In the genomic region with DNA sequence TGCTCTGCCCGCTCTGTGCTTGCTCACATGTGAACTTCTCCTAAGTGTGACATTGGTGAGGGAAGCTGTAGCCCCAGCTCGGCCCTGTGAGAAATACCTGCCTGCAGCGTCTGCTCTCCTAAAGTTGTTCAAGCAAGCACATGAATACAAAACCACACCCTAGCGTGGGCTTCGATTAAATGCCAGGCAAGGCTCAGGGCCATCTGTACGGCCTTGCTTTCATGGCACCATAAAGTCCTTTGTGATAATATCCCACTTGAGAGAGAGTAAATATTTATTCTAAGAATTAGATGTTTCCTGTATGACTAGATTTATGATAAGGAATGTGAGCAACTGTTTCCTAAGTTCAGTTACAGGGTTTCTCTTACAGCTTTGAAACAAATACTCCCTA, we compare ENCODE assay signal across 8 cellular contexts.
DNase-seq lines count a peak whose midpoint lies in the region; ATAC-seq, FAIRE-seq and TF ChIP-seq lines count a peak whose summit lies in the region.

No MANE protein-coding gene starts in this region.

- H3K4me1 ChIP-seq in adipocyte (ENCODE audit: control insufficient read depth, insufficient read depth, low read length): peaks cover 70% of the 10 kb centered on the region
- H3K4me1 ChIP-seq in HepG2 (ENCODE audit: insufficient read depth, low read length): peaks cover 65% of the 10 kb centered on the region
- peaks cover 5 to 94% (median 78%) of the 10 kb centered on the region in 4 donors for H3K4me1 ChIP-seq in tibial nerve

- peak; percentile 77 for FAIRE-seq in HepG2 (lab: Jason Lieb, UNC)

- H3K9ac ChIP-seq in adipocyte (ENCODE audit: low read length): peak overlapping the region; percentile 80
- peak overlapping the region; percentile 42 for H3K9ac ChIP-seq in HepG2 (ENCODE audit: insufficient read depth, low read depth, low read length)

- peaks cover 26% of the 10 kb centered on the region for H3K79me2 ChIP-seq in HepG2 (ENCODE audit: insufficient read depth, low read length)

- BruUV-seq in HepG2 (replicated peaks; lab: Mats Ljungman, UMichigan): no TSS peak

- peak; percentile 78 for DNase-seq in DMS153 treated with DMSO at 0.1 percent for 48 hours (lab: John Stamatoyannopoulos, UW; ENCODE audit: unreplicated experiment)
- peak; percentile 16 for DNase-seq in NCI-H2107 (lab: John Stamatoyannopoulos, UW)
- DNase-seq in adipocyte (ENCODE audit: low read depth): peak; percentile 65
- peak; percentile 93 for DNase-seq in HepG2 (ENCODE audit: low spot score)
- DNase-seq in tibial nerve (ENCODE audit: low spot score in 2 of 2): no peak
- no peak for DNase-seq in NCI-H226

- TF ChIP-seq POLR2A in HepG2 (IDR thresholded peaks at IDR 0.05; ENCODE audit: insufficient read depth in 1 of 2, low read depth in 2 of 2, low read length in 2 of 2): no peak
- no peak for TF ChIP-seq POLR2A in tibial nerve (IDR thresholded peaks at IDR 0.05)

- peak overlapping the region; percentile 58 for H3K4me2 ChIP-seq in HepG2 (ENCODE audit: low read depth, low read length)

- H3K36me3 ChIP-seq in adipocyte (ENCODE audit: control insufficient read depth, insufficient read depth, low read length, severe bottlenecking) (peaks cover 30% of the 10 kb centered on the region), HepG2 (replicated peaks in 1 of 2; ENCODE audit: control insufficient read depth in 1 of 2, insufficient read depth in 2 of 2, low read length in 2 of 2) (peaks cover 0 to 3% of the 10 kb centered on the region in 2 experiments; a peak in 2 of 5 replicates), tibial nerve (peaks cover 0 to 5% (median 0%) of the 10 kb centered on the region in 3 donors)

- intact Hi-C loops in HepG2 (cut with micrococcal nuclease; ENCODE audit: unreplicated experiment): loop anchor here (5.0 kb wide), 1 partner anchor 55 kb away; no protein-coding TSS in a partner anchor

- H3K4me3 ChIP-seq in adipocyte (ENCODE audit: low read length) (peak overlapping the region; percentile 7), HepG2 (replicated peaks in 1 of 3; ENCODE audit: insufficient read depth in 1 of 3, low read depth in 2 of 3, low read length in 3 of 3) (peak overlapping the region in 2 of 3 experiments; percentile 29 to 32; a peak in 3 of 6 replicates), tibial nerve (no peak overlapping the region)

- in situ Hi-C loops in HepG2 (cut with HindIII; ENCODE audit: extremely low pct_ligation_motif_present, low pct_unique_long_range_greater_than_20kb): no loop called here

- TF ChIP-seq EP300 in HepG2 (IDR thresholded peaks at IDR 0.05; ENCODE audit: low read depth in 2 of 2, low read length in 2 of 2): peak in 1 of 2 experiments; percentile 76; a peak in 2 of 4 replicates
- peak; percentile 79; the same call in 1 of the 2 replicates for TF ChIP-seq EP300 in HepG2 (CRISPR knock-in tag; IDR thresholded peaks at IDR 0.05; ENCODE audit: borderline replicate concordance)
- no peak for TF ChIP-seq EP300 in tibial nerve (IDR thresholded peaks at IDR 0.05)

- CTCF ChIA-PET in HepG2 (lab: Yijun Ruan, JAX; ENCODE audit: low intra/inter-chr PET ratio, low total read pairs): no interaction called here

- H3K9me3 ChIP-seq in adipocyte (ENCODE audit: control insufficient read depth, low read length) (no peaks in the 10 kb centered on the region), HepG2 (ENCODE audit: low read length) (no peaks in the 10 kb centered on the region), tibial nerve (no peaks in the 10 kb centered on the region)

- TF ChIP-seq CTCF in HepG2 (CRISPR knock-in tag; IDR thresholded peaks at IDR 0.05) (no peak), tibial nerve (IDR thresholded peaks at IDR 0.05) (no peak)

- H3K27me3 ChIP-seq in adipocyte (replicated peaks; ENCODE audit: control insufficient read depth, insufficient read depth, low read length) (no peaks in the 10 kb centered on the region), HepG2 (ENCODE audit: control insufficient read depth in 1 of 2, insufficient read depth in 2 of 2, low read length in 2 of 2) (no peaks in the 10 kb centered on the region), tibial nerve (no peaks in the 10 kb centered on the region)

- peak overlapping the region; percentile 68 for H3K27ac ChIP-seq in HepG2 (ENCODE audit: extremely low read length, insufficient read depth, low read length)
- H3K27ac ChIP-seq in tibial nerve: peak overlapping the region; percentile 78 to 92 (median 91)

- peaks cover 12% of the 10 kb centered on the region for H4K20me1 ChIP-seq in HepG2 (ENCODE audit: insufficient read depth, low read length)

- POLR2A ChIA-PET in HepG2 (lab: Yijun Ruan, JAX): interaction anchor here (0.9 to 1.3 kb wide), 4 partner anchors 9 to 100 kb away, joined by 3 to 5 read pairs (median 4); no protein-coding TSS in a partner anchor

- H2AFZ ChIP-seq in HepG2 (ENCODE audit: low read length): no peak overlapping the region

- no peak for TF ChIP-seq RAD21 in HepG2 (CRISPR knock-in tag; IDR thresholded peaks at IDR 0.05)

- ATAC-seq in HepG2 (peak; percentile 92), HG02642 (IDR thresholded peaks at IDR 0.05; ENCODE audit: poor library complexity, unreplicated experiment) (no peak), GM18498 (IDR thresholded peaks at IDR 0.05; ENCODE audit: unreplicated experiment) (no peak)

- 13% methylated on average over 4 of the region's 6 CpGs for WGBS in HepG2 (ENCODE audit: low lambda C conversion rate)
- 30 to 34% methylated on average over 6 of the region's 6 CpGs for WGBS in tibial nerve, 2 donors

TF ChIP-seq in HepG2, 621 proteins besides CTCF, POLR2A, EP300 and RAD21 (continues in another document):
- TF ChIP-seq SP5 (CRISPR knock-in tag; IDR thresholded peaks at IDR 0.05; ENCODE audit: borderline replicate concordance, low read depth) (0 out of 2 replicates have a peak, but pooled peaks have one; percentile 19), GATAD2A (CRISPR knock-in tag; IDR thresholded peaks at IDR 0.05) (peak; percentile 83), ZNF788 (CRISPR knock-in tag; IDR thresholded peaks at IDR 0.05; ENCODE audit: borderline replicate concordance) (peak; percentile 46; the same call in 1 of the 2 replicates), FOXP1 (IDR thresholded peaks at IDR 0.05) (no peak), FOXP1 (CRISPR knock-in tag; IDR thresholded peaks at IDR 0.05) (peak; percentile 72), TCF7 (IDR thresholded peaks at IDR 0.05; ENCODE audit: low read depth) (peak; percentile 80), DNMT3B (CRISPR knock-in tag; conservative IDR thresholded peaks at IDR 0.05) (0 out of 2 replicates have a peak, but pooled peaks have one; percentile 77), ZNF446 (CRISPR knock-in tag; IDR thresholded peaks at IDR 0.05) (no peak), ARNT (IDR thresholded peaks at IDR 0.05) (no peak), ZHX2 (IDR thresholded peaks at IDR 0.05; ENCODE audit: low read depth) (no peak), ZHX2 (CRISPR knock-in tag; IDR thresholded peaks at IDR 0.05; ENCODE audit: borderline replicate concordance) (no peak), MEF2D (CRISPR knock-in tag; IDR thresholded peaks at IDR 0.05) (no peak)

Comparison
In these comparisons a context has a peak if more than half of its experiments do, and no peak if none do; other contexts are left out.
1. DNase-seq: peak in DMS153 treated with DMSO at 0.1 percent for 48 hours (single experiment), NCI-H2107 (single experiment), adipocyte (single experiment) and HepG2 (single experiment); none in tibial nerve (0 of 2) and NCI-H226 (single experiment).
2. H3K4me3 ChIP-seq: peak in adipocyte (single experiment) and HepG2 (2 of 3); none in tibial nerve (0 of 4).